Comparison of ENCODE assay signal across 8 cellular contexts in the genomic region with DNA sequence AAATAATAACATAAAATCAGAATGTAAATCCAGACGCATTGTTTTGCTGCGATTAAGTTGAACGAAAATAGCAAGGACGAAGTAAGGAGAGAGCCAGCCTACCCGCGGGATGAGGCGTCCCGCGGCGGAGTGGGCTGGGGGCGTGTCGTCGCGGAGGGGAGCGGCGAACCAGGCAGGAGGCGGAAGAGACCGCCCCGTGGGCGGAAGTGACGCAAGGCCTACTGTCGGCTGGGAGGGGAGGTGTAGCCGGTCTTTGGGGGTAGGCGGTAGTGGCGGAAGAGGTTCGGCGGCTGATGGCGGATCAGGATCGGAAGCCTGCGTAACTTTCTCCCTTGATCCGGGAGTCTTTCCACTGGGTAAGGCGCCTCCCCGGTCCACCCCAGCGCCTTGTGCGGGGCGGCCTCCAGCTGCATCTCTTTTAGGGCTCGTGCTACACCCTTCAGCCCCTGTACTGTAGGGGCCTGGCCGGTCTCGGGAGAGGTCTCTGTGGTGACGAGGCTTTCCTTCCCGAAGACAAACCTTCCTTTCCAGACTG. TPM values are rescaled to one million over a fixed set of nuclear protein-coding genes. Genes with fewer than 3 reads are reported as not detected.
DNase-seq lines count a peak whose midpoint lies in the region; ATAC-seq, FAIRE-seq and TF ChIP-seq lines count a peak whose summit lies in the region.

Gene TAX1BP1 (plus strand): TSS at position 249 of the 535 bp plus-strand sequence. CDS start 8,363 bp downstream, outside the sequence.

- no peak within 1 kb of the TSS for H2AK5ac ChIP-seq in H1 (ENCODE audit: low read depth, low read length)
- no peak within 1 kb of the TSS for H2AK5ac ChIP-seq in mesenchymal stem cell (ENCODE audit: low read length, severe bottlenecking)

- no peak for TF ChIP-seq EP300 in H1 (IDR thresholded peaks at IDR 0.05; ENCODE audit: borderline replicate concordance in 1 of 2, low read depth in 2 of 2, low read length in 2 of 2)

- peak; percentile 67 to 90 for TF ChIP-seq POLR2A in H1 (IDR thresholded peaks at IDR 0.05; ENCODE audit: control extremely low read depth in 1 of 2, low read depth in 2 of 2, low read length in 2 of 2)

- H3K36me3 ChIP-seq in H1 (ENCODE audit: control insufficient read depth in 2 of 4, insufficient read depth in 4 of 4, low read length in 3 of 4) = no peaks in the 10 kb centered on the region
- no peaks in the 10 kb centered on the region for H3K36me3 ChIP-seq in mesenchymal stem cell (ENCODE audit: control insufficient read depth in 1 of 2, insufficient read depth in 2 of 2, low read depth in 1 of 2, low read length in 2 of 2)

- H3K18ac ChIP-seq in H1 (ENCODE audit: extremely low read depth, low read length) (peak within 1 kb of the TSS; percentile 44), mesenchymal stem cell (ENCODE audit: low read depth in 1 of 2, low read length in 2 of 2) (peak within 1 kb of the TSS; percentile 34 to 95)

- H3K4me2 ChIP-seq in H1 (ENCODE audit: insufficient read depth in 1 of 2, low read depth in 2 of 2, low read length in 2 of 2) (peak within 1 kb of the TSS; percentile 82 to 83), mesenchymal stem cell (ENCODE audit: low read length, poor library complexity, severe bottlenecking) (peak within 1 kb of the TSS; percentile 93)

- peak within 1 kb of the TSS; percentile 94; the same call in 1 of the 2 replicates for H4K8ac ChIP-seq in H1 (ENCODE audit: extremely low read depth, insufficient read depth, low read length)
- peak within 1 kb of the TSS; percentile 81 for H4K8ac ChIP-seq in mesenchymal stem cell (ENCODE audit: low read length)

- POLR2A ChIA-PET in H1 (lab: Charles Lee; ENCODE audit: partially characterized antibody) = interaction anchor here (1.3 to 2.5 kb wide), 6 partner anchors 13 to 299 kb away, joined by 3 to 10 read pairs (median 4); no protein-coding TSS in a partner anchor

- peak within 1 kb of the TSS; percentile 88 for H2BK5ac ChIP-seq in H1 (ENCODE audit: low read depth, low read length)
- peak within 1 kb of the TSS; percentile 92 for H2BK5ac ChIP-seq in mesenchymal stem cell (ENCODE audit: low read depth, low read length, poor library complexity, severe bottlenecking)

- H4K91ac ChIP-seq in H1 (replicated peaks; ENCODE audit: insufficient read length, low read length) (peak within 1 kb of the TSS; percentile 60), mesenchymal stem cell (ENCODE audit: low read length) (peak within 1 kb of the TSS; percentile 3)

- FAIRE-seq in H1 (lab: Jason Lieb, UNC) = no peak

- DNase-seq in COLO668 (lab: John Stamatoyannopoulos, UW; ENCODE audit: unreplicated experiment) (peak; percentile 98), HT1080 (ENCODE audit: low read depth) (peak; percentile 93), NOMO-1 treated with DMSO at 0.1 percent for 48 hours (lab: John Stamatoyannopoulos, UW; ENCODE audit: unreplicated experiment) (peak; percentile 94), H1 (ENCODE audit: low read depth in 1 of 2, low spot score in 2 of 2) (peak; percentile 54 to 92), mesenchymal stem cell (peak; percentile 97)
- DNase-seq in activated CD8-positive, alpha-beta memory T cell treated with anti-CD3 and anti-CD28 coated beads for 4 hours (ENCODE audit: low read depth in 2 of 2) = peak; percentile 89 to 93
- peak; percentile 94 for DNase-seq in stimulated activated CD8-positive, alpha-beta memory T cell treated with anti-CD3 and anti-CD28 coated beads, Interleukin-12 subunit alpha, Interleukin-12 subunit beta, amount 100 ng/mL, for 4 hours (ENCODE audit: low read depth)

- H4K5ac ChIP-seq in H1 (ENCODE audit: insufficient read length, low read depth, low read length) = peak within 1 kb of the TSS; percentile 88

- H3K23ac ChIP-seq in H1 (ENCODE audit: insufficient read length) (no peak within 1 kb of the TSS), mesenchymal stem cell (ENCODE audit: low read length in 2 of 2) (peak within 1 kb of the TSS in 1 of 2 experiments; percentile 10)

- H3K4ac ChIP-seq in H1 (replicated peaks; ENCODE audit: insufficient read length, low read depth, low read length) (peak within 1 kb of the TSS; percentile 81), mesenchymal stem cell (ENCODE audit: low read depth in 1 of 2, low read length in 2 of 2) (peak within 1 kb of the TSS; percentile 18 to 84)

- no peak within 1 kb of the TSS for H2BK20ac ChIP-seq in H1 (ENCODE audit: low read length)

- 0 out of 2 replicates have a peak within 1 kb of the TSS, but pooled peaks have one; percentile 29 for H2BK15ac ChIP-seq in H1 (ENCODE audit: low read length)
- H2BK15ac ChIP-seq in mesenchymal stem cell (ENCODE audit: low read depth, poor library complexity, severe bottlenecking) = no peak within 1 kb of the TSS

- peak; percentile 93 for ATAC-seq in GM21360 (IDR thresholded peaks at IDR 0.05; ENCODE audit: unreplicated experiment)

- no peak within 1 kb of the TSS for H2BK120ac ChIP-seq in H1 (replicated peaks; ENCODE audit: low read depth, low read length)
- peak within 1 kb of the TSS; percentile 46 for H2BK120ac ChIP-seq in mesenchymal stem cell (ENCODE audit: low read depth, low read length)

- no peak for TF ChIP-seq CTCF in H1 (IDR thresholded peaks at IDR 0.05; ENCODE audit: control extremely low read depth in 1 of 3, insufficient read depth in 1 of 3, low read depth in 1 of 3, low read length in 3 of 3)

- TF ChIP-seq RAD21 in H1 (IDR thresholded peaks at IDR 0.05 in 1 of 2, conservative IDR thresholded peaks at IDR 0.05 in 1 of 2; ENCODE audit: low read depth in 2 of 2, low read length in 2 of 2) = no peak

- peak within 1 kb of the TSS; percentile 18; the same call in 1 of the 2 replicates for H2BK12ac ChIP-seq in H1 (ENCODE audit: low read depth, low read length)
- H2BK12ac ChIP-seq in mesenchymal stem cell (ENCODE audit: low read length in 2 of 2) = no peak within 1 kb of the TSS

- CTCF ChIA-PET in H1 (lab: Charles Lee; ENCODE audit: partially characterized antibody) = interaction anchor here (1.0 to 2.0 kb wide), 4 partner anchors 35 to 356 kb away, joined by 3 to 5 read pairs (median 4); no protein-coding TSS in a partner anchor

- 2% methylated on average over 40 of the region's 41 CpGs; no CpG with 5 or more reads in 1 of the 2 experiments for WGBS in H1 (ENCODE audit: extremely low coverage in 1 of 2, insufficient coverage in 1 of 2, insufficient read length in 1 of 2, insufficient replicate concordance in 2 of 2, low coverage in 1 of 2, low lambda C conversion rate in 2 of 2, missing lambda C conversion rate in 1 of 2), 2 experiments
- WGBS in mesenchymal stem cell = under 1% methylated on average over 39 of the region's 41 CpGs

- H3K14ac ChIP-seq in H1 (ENCODE audit: insufficient read length) = peak within 1 kb of the TSS; percentile 45
- H3K14ac ChIP-seq in mesenchymal stem cell (ENCODE audit: low read length in 2 of 2) = peak within 1 kb of the TSS in 1 of 2 experiments; percentile 95

- H3K9me3 ChIP-seq in H1 (ENCODE audit: insufficient read depth in 2 of 2, low read depth in 1 of 2, low read length in 1 of 2) (no peaks in the 10 kb centered on the region), mesenchymal stem cell (ENCODE audit: control insufficient read depth, low read length) (no peaks in the 10 kb centered on the region)

- H3K4me1 ChIP-seq in H1 (replicated peaks in 1 of 4; ENCODE audit: control insufficient read depth in 3 of 4, insufficient read depth in 4 of 4, low read length in 3 of 4) (peaks cover 0 to 3% (median 1%) of the 10 kb centered on the region in 4 experiments; a peak in 2 of 7 replicates), mesenchymal stem cell (ENCODE audit: control insufficient read depth, insufficient read depth, low read depth, low read length) (peaks cover 1% of the 10 kb centered on the region)

- H2AFZ ChIP-seq in H1 (ENCODE audit: low read length) = peak within 1 kb of the TSS; percentile 98
- peak within 1 kb of the TSS; percentile 96 for H2AFZ ChIP-seq in mesenchymal stem cell (ENCODE audit: low read depth, low read length)

- peaks cover 0 to 32% of the 10 kb centered on the region in 2 experiments; a peak in 3 of 4 replicates for H3K79me2 ChIP-seq in H1 (ENCODE audit: control insufficient read depth in 1 of 2, insufficient read depth in 2 of 2, low read length in 2 of 2)

- H3K56ac ChIP-seq in H1 (replicated peaks; ENCODE audit: insufficient read length, low read depth, low read length) = peak within 1 kb of the TSS; percentile 86

- peak within 1 kb of the TSS; percentile 81 to 94 (median 91) for H3K9ac ChIP-seq in H1 (replicated peaks in 1 of 4; ENCODE audit: extremely low read depth in 1 of 4, low read depth in 3 of 4, low read length in 3 of 4)
- H3K9ac ChIP-seq in mesenchymal stem cell (ENCODE audit: low read length) = peak within 1 kb of the TSS; percentile 98

- peaks cover 0 to 1% of the 10 kb centered on the region in 2 experiments for H4K20me1 ChIP-seq in H1 (replicated peaks in 1 of 2; ENCODE audit: control insufficient read depth in 1 of 2, insufficient read depth in 2 of 2, low read length in 2 of 2)

- H3K4me3 ChIP-seq in H1 (ENCODE audit: extremely low read depth in 1 of 4, insufficient read depth in 2 of 4, low read depth in 3 of 4, low read length in 4 of 4) (peak within 1 kb of the TSS; percentile 90 to 98 (median 92)), mesenchymal stem cell (ENCODE audit: insufficient read depth in 1 of 2, low read depth in 1 of 2, low read length in 2 of 2) (peak within 1 kb of the TSS; percentile 90 to 95)

- H3K27ac ChIP-seq in H1 (ENCODE audit: low read depth, low read length) (peak within 1 kb of the TSS; percentile 86), mesenchymal stem cell (ENCODE audit: low read length, poor library complexity, severe bottlenecking) (peak within 1 kb of the TSS; percentile 83)

- H3K79me1 ChIP-seq in H1 (ENCODE audit: low read depth, low read length) (no peaks in the 10 kb centered on the region), mesenchymal stem cell (replicated peaks; ENCODE audit: low read length, poor library complexity, severe bottlenecking) (peaks cover 1% of the 10 kb centered on the region)

- H3K23me2 ChIP-seq in H1 (ENCODE audit: low read depth, low read length) = no peaks in the 10 kb centered on the region; the same call in 1 of the 2 replicates

- H3K27me3 ChIP-seq in H1 (replicated peaks in 1 of 4; ENCODE audit: control insufficient read depth in 3 of 4, extremely low read depth in 1 of 4, insufficient read depth in 3 of 4, low read length in 3 of 4) = no peaks in the 10 kb centered on the region
- H3K27me3 ChIP-seq in mesenchymal stem cell (ENCODE audit: control insufficient read depth in 1 of 2, insufficient read depth in 1 of 2, low read length in 2 of 2) = no peaks in the 10 kb centered on the region

RNA-seq across cellular contexts. Expression of gene TAX1BP1, which starts in this region (rescaled TPM):
- 41.2 and 53.6 TPM in 2 replicates for total RNA-seq in HT1080 (2014; rRNA removed; shearing (Covaris generic))
- 77.1 and 92.5 TPM in 2 replicates for polyA plus RNA-seq in HT1080 (2015; cell fraction: cytosol; rRNA removed)
- 95.2 and 103 TPM in 2 replicates for polyA plus RNA-seq in HT1080 (2015; cell fraction: nucleus; rRNA removed)
- total RNA-seq in H1 (2021; fragmentation: NEBNext Ultra II Directional; extraction: Animal tissue kit (Norgen Biotek cat#: 25700)) = 62.7 and 64.0 TPM in 2 replicates
- 31.3 and 56.0 TPM in 2 replicates for polyA plus RNA-seq in H1 (2011; rRNA removed)
- 38.8 TPM for polyA plus RNA-seq in H1 (2011; cell fraction: cytosol; rRNA removed)
- polyA plus RNA-seq in H1 (2011; cell fraction: nucleus; rRNA removed) = 40.7 TPM
- polyA plus RNA-seq in H1 (2012, experiment 1 of 2) = 46.3 to 91.3 TPM (median 55.4 TPM) in 4 replicates
- polyA plus RNA-seq in H1 (2012, experiment 2 of 2) = 4.3 TPM
- 59.3 TPM for polyA plus RNA-seq in H1 (2013, experiment 1 of 2)
- 59.9 TPM for polyA plus RNA-seq in H1 (2013, experiment 2 of 2)
- 96.8 and 120 TPM in 2 replicates for polyA minus RNA-seq in H1 (2011; rRNA and poly(A)+ RNA removed)
- polyA minus RNA-seq in H1 (2011; cell fraction: cytosol; rRNA and poly(A)+ RNA removed) = 20.9 TPM
- 173 TPM for polyA minus RNA-seq in H1 (2011; cell fraction: nucleus; rRNA and poly(A)+ RNA removed)
- polyA plus RNA-seq in mesenchymal stem cell (2013, experiment 1 of 2) = 106 TPM
- polyA plus RNA-seq in mesenchymal stem cell (2013, experiment 2 of 2) = 109 TPM

Comparison
In these comparisons a context has a peak if more than half of its experiments do, and no peak if none do; other contexts are left out.
1. Peak in every context shown above with its lines: DNase-seq, ATAC-seq, H3K4me3 ChIP-seq and H3K27ac ChIP-seq.